ENCODE assay signal across 34 cellular contexts in genomic region chr2:16383411-16383810, GRCh38.
"Had no signal": no experiment of that assay in that cellular context is flagged by ENCODE, and none has a peak within 500 bp of the region (broad histone marks: within the 10 kb centered on the region; RNA-seq: fewer than 3 reads in every experiment).

No MANE protein-coding gene starts in this region.

- H3K27me3 ChIP-seq: MG63 had no signal

- H3K36me3 ChIP-seq: MG63 had no signal

- DNase-seq: Karpas-422, Kasumi-1, KG1, MG63, MM.1S, MV-4-11, NCI-H1048, NCI-H1092, NCI-H1092 treated with DMSO at 0.1 percent for 48 hours, NCI-H1105, NCI-H1105 treated with DMSO at 0.1 percent for 48 hours, NCI-H1417, NCI-H1417 treated with DMSO at 0.1 percent for 48 hours, NCI-H1436, NCI-H1436 treated with DMSO at 0.1 percent for 48 hours, NCI-H146, NCI-H1694, NCI-H1694 treated with DMSO at 0.1 percent for 48 hours, NCI-H187, NCI-H187 treated with DMSO at 0.1 percent for 48 hours, NCI-H1930, NCI-H2029, NCI-H2029 treated with DMSO at 0.1 percent for 48 hours, NCI-H2081, NCI-H2081 treated with DMSO at 0.1 percent for 48 hours, NCI-H2107, NCI-H2171, NCI-H2171 treated with DMSO at 0.1 percent for 48 hours, NCI-H2227 treated with DMSO at 0.1 percent for 48 hours, NCI-H226, NCI-H345, NCI-H446, NCI-H446 treated with DMSO at 0.1 percent for 48 hours, NCI-H510A had no signal

- H3K9me3 ChIP-seq: MG63 had no signal

- H3K4me3 ChIP-seq: MG63 had no signal
